Comparison of ENCODE assay signal across 1 cellular context in the genomic region with DNA sequence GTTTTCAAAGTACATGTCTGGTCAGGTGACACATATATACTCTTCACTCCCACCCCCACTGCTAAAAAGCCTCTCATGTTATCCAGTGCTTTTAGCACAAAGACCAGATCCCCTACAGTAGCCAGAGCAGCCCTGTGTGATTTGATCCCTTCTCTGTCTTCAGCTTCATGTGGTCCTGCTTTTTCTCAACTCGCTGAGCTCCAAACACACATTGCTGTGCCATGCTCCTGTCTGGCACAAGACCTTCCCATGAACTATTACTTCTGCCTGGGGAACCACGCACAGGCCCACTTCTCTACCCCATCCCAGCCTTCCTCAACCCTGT.
A peak's percentile ranks its signal among the peaks of the same experiment; 100 is the strongest.
TF ChIP-seq lines count a peak whose summit lies in the region.

No MANE protein-coding gene starts in this region.

TF ChIP-seq in K562, 482 proteins besides CTCF, POLR2A, EP300 and RAD21 (continued from another document):
- TF ChIP-seq TSHZ1 (CRISPR knock-in tag; IDR thresholded peaks at IDR 0.05) (no peak), SMARCB1 (IDR thresholded peaks at IDR 0.05; ENCODE audit: insufficient read length, low read depth) (no peak), BACH1 (tag; IDR thresholded peaks at IDR 0.05) (no peak)
- TF ChIP-seq, protein P1, sequence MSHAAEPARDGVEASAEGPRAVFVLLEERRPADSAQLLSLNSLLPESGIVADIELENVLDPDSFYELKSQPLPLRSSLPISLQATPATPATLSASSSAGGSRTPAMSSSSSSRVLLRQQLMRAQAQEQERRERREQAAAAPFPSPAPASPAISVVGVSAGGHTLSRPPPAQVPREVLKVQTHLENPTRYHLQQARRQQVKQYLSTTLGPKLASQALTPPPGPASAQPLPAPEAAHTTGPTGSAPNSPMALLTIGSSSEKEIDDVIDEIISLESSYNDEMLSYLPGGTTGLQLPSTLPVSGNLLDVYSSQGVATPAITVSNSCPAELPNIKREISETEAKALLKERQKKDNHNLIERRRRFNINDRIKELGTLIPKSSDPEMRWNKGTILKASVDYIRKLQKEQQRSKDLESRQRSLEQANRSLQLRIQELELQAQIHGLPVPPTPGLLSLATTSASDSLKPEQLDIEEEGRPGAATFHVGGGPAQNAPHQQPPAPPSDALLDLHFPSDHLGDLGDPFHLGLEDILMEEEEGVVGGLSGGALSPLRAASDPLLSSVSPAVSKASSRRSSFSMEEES (CRISPR knock-in tag; IDR thresholded peaks at IDR 0.05), result 0 out of 2 replicates have a peak, but pooled peaks have one; percentile 14
- TF ChIP-seq, protein P2, sequence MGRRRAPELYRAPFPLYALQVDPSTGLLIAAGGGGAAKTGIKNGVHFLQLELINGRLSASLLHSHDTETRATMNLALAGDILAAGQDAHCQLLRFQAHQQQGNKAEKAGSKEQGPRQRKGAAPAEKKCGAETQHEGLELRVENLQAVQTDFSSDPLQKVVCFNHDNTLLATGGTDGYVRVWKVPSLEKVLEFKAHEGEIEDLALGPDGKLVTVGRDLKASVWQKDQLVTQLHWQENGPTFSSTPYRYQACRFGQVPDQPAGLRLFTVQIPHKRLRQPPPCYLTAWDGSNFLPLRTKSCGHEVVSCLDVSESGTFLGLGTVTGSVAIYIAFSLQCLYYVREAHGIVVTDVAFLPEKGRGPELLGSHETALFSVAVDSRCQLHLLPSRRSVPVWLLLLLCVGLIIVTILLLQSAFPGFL (CRISPR knock-in tag; IDR thresholded peaks at IDR 0.05), result no peak
